ENCODE assay signal across 24 cellular contexts in the genomic region with DNA sequence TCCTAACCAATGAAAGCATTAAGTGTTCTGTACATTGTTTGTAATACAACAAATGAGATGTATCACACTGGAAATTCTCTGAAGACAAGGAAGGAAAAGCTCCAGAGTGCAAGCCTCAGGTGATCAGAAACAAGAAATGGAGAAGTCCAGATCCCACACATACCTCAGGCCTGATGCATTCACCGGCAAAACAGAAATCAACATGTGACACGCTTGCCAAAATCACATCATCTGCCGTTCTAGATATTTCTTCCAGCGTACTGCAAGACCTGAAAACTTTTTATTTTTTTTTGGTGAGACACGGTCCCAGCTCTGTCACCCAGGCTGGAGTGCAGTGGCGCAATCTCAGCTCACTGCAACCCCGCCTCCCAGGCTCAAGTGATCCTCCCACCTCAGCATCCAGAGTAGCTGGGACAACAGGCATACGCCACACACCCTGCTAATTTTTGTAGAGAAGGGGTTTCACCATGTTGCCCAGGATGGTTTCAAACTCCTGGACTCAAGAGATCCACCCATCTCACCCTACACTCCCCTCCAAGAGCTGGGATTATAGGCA. TPM values are rescaled to one million over a fixed set of nuclear protein-coding genes. Genes with fewer than 3 reads are reported as not detected.
DNase-seq lines count a peak whose midpoint lies in the region; ATAC-seq, FAIRE-seq and TF ChIP-seq lines count a peak whose summit lies in the region.
"Had no signal": no experiment of that assay in that cellular context is flagged by ENCODE, and none has a peak within 500 bp of the region (broad histone marks: within the 10 kb centered on the region; RNA-seq: fewer than 3 reads in every experiment).

No MANE protein-coding gene starts in this region.

- peak overlapping the region; percentile 92 for H3K27ac Mint-ChIP-seq in activated CD4-positive, alpha-beta T cell treated with anti-CD3 and anti-CD28 coated beads for 36 hours
- peak overlapping the region in 8 of 9 donors; percentile 76 to 98 (median 86) for H3K27ac Mint-ChIP-seq in naive thymus-derived CD4-positive, alpha-beta T cell
- H3K27ac Mint-ChIP-seq: type B pancreatic cell had no signal

- no peak for TF ChIP-seq POLR2A in Peyer's patch (IDR thresholded peaks at IDR 0.05)

- intact Hi-C loops in activated CD4-positive, alpha-beta T cell treated with anti-CD3 and anti-CD28 coated beads for 36 hours (cut with DNase I, micrococcal nuclease) = loop anchor here (2.0 to 10.0 kb wide), 4 partner anchors 17 to 357 kb away; a partner anchor contains a TSS
- intact Hi-C loops in naive thymus-derived CD4-positive, alpha-beta T cell (cut with micrococcal nuclease) = loop anchor here in 1 of 2 donors (1.0 kb wide), 1 partner anchor 7 kb away; no protein-coding TSS in a partner anchor

- POLR2A ChIA-PET in activated CD4-positive, alpha-beta T cell treated with anti-CD3 and anti-CD28 coated beads for 36 hours (lab: Charles Lee) = no interaction called here
- POLR2A ChIA-PET in naive thymus-derived CD4-positive, alpha-beta T cell (lab: Charles Lee) = interaction anchor here (0.6 to 2.3 kb wide), 3 partner anchors 19 to 156 kb away, joined by 3 to 9 read pairs (median 4); no protein-coding TSS in a partner anchor

- CTCF ChIA-PET in activated CD4-positive, alpha-beta T cell treated with anti-CD3 and anti-CD28 coated beads for 36 hours (lab: Charles Lee) = no interaction called here
- CTCF ChIA-PET in naive thymus-derived CD4-positive, alpha-beta T cell (lab: Charles Lee) = interaction anchor here (0.9 kb wide), 1 partner anchor 36 kb away, joined by 4 read pairs; no protein-coding TSS in a partner anchor

- H3K4me1 Mint-ChIP-seq in activated CD4-positive, alpha-beta T cell treated with anti-CD3 and anti-CD28 coated beads for 36 hours = peaks cover 92% of the 10 kb centered on the region
- H3K4me1 Mint-ChIP-seq in naive thymus-derived CD4-positive, alpha-beta T cell = peaks cover 79 to 100% (median 97%) of the 10 kb centered on the region in 7 donors

- H3K27me3 Mint-ChIP-seq in activated CD4-positive, alpha-beta T cell treated with anti-CD3 and anti-CD28 coated beads for 36 hours = no peaks in the 10 kb centered on the region
- no peaks in the 10 kb centered on the region for H3K27me3 Mint-ChIP-seq in naive thymus-derived CD4-positive, alpha-beta T cell
- H3K27me3 Mint-ChIP-seq: type B pancreatic cell had no signal

- H3K4me3 ChIP-seq in adipocyte (ENCODE audit: low read length) (peak overlapping the region; percentile 69), Peyer's patch (no peak overlapping the region)
- H3K4me3 ChIP-seq in naive thymus-derived CD4-positive, alpha-beta T cell (ENCODE audit: low read length) = no peak overlapping the region
- H3K4me3 ChIP-seq: HAP-1, mucosa of descending colon, prostate gland, skin epidermis, stomach had no signal

- peak; percentile 25 for FAIRE-seq in D721Med (lab: Jason Lieb, UNC)
- FAIRE-seq: astrocyte had no signal

- H3K9me3 Mint-ChIP-seq in activated CD4-positive, alpha-beta T cell treated with anti-CD3 and anti-CD28 coated beads for 36 hours (ENCODE audit: low read depth) = no peaks in the 10 kb centered on the region
- H3K9me3 Mint-ChIP-seq in naive thymus-derived CD4-positive, alpha-beta T cell = no peaks in the 10 kb centered on the region
- H3K9me3 Mint-ChIP-seq: type B pancreatic cell had no signal

- TF ChIP-seq CTCF in D721Med (IDR thresholded peaks at IDR 0.05; ENCODE audit: insufficient read depth, missing control alignments) (no peak), Peyer's patch (IDR thresholded peaks at IDR 0.05) (no peak)

- DNase-seq in activated CD4-positive, alpha-beta T cell treated with anti-CD3 and anti-CD28 coated beads for 36 hours = peak; percentile 35
- no peak for DNase-seq in activated CD4-positive, alpha-beta T cell treated with anti-CD3 and anti-CD28 coated beads for 4 hours
- no peak for DNase-seq in D721Med (ENCODE audit: insufficient read length, low spot score)
- no peak for DNase-seq in adipocyte (ENCODE audit: low read depth)
- no peak for DNase-seq in naive thymus-derived CD4-positive, alpha-beta T cell
- no peak for DNase-seq in NAMALWA (ENCODE audit: low spot score)
- DNase-seq in NK-92 (lab: John Stamatoyannopoulos, UW; ENCODE audit: unreplicated experiment) = no peak
- DNase-seq in Peyer's patch = no peak
- DNase-seq: activated effector memory CD4-positive, alpha-beta T cell treated with anti-CD3 and anti-CD28 coated beads, Interleukin-2, amount 50 U/mL, for 16 hours; Caco-2; glutamatergic neuron; mucosa of descending colon; NCI-H1417 treated with DMSO at 0.1 percent for 48 hours; NCI-H510A treated with DMSO at 0.1 percent for 48 hours; stimulated activated CD4-positive, alpha-beta T cell treated with anti-CD3 and anti-CD28 coated beads, Interleukin-2, amount 100 ng/mL, for 48 hours; stomach; T-helper 9 cell had no signal

- peaks cover 33% of the 10 kb centered on the region for H3K36me3 Mint-ChIP-seq in activated CD4-positive, alpha-beta T cell treated with anti-CD3 and anti-CD28 coated beads for 36 hours (ENCODE audit: low read depth)
- H3K36me3 Mint-ChIP-seq in naive thymus-derived CD4-positive, alpha-beta T cell = peaks cover 0 to 30% (median 9%) of the 10 kb centered on the region in 5 donors

- H3K27ac ChIP-seq in naive thymus-derived CD4-positive, alpha-beta T cell (ENCODE audit: low read depth, low read length) = peak overlapping the region; percentile 47
- no peak overlapping the region for H3K27ac ChIP-seq in Peyer's patch
- H3K27ac ChIP-seq: 22Rv1, prostate gland, stomach had no signal

- no peaks in the 10 kb centered on the region for H3K27me3 ChIP-seq in adipocyte (replicated peaks; ENCODE audit: control insufficient read depth, insufficient read depth, low read length)
- no peaks in the 10 kb centered on the region for H3K27me3 ChIP-seq in naive thymus-derived CD4-positive, alpha-beta T cell (ENCODE audit: control insufficient read depth in 2 of 2, insufficient read depth in 2 of 2, low read length in 2 of 2)
- no peaks in the 10 kb centered on the region for H3K27me3 ChIP-seq in Peyer's patch
- H3K27me3 ChIP-seq: stomach had no signal

- no peak overlapping the region for H3K4me3 Mint-ChIP-seq in activated CD4-positive, alpha-beta T cell treated with anti-CD3 and anti-CD28 coated beads for 36 hours
- H3K4me3 Mint-ChIP-seq in naive thymus-derived CD4-positive, alpha-beta T cell = peak overlapping the region in 9 of 10 donors; percentile 29 to 84 (median 69)
- H3K4me3 Mint-ChIP-seq: type B pancreatic cell had no signal

- H3K9me3 ChIP-seq in adipocyte (ENCODE audit: control insufficient read depth, low read length) (no peaks in the 10 kb centered on the region), Peyer's patch (no peaks in the 10 kb centered on the region)
- no peaks in the 10 kb centered on the region for H3K9me3 ChIP-seq in naive thymus-derived CD4-positive, alpha-beta T cell (ENCODE audit: control insufficient read depth in 2 of 3, low read length in 3 of 3)
- H3K9me3 ChIP-seq: Caco-2, HAP-1, mucosa of descending colon, prostate gland, stomach had no signal

- no peak overlapping the region for H3K9ac ChIP-seq in adipocyte (ENCODE audit: low read length)

- no peak for ATAC-seq in activated CD4-positive, alpha-beta T cell treated with anti-CD3 and anti-CD28 coated beads for 36 hours
- no peak for ATAC-seq in naive thymus-derived CD4-positive, alpha-beta T cell
- ATAC-seq: activated CD4-positive, CD25-positive, alpha-beta regulatory T cell treated with anti-CD3 and anti-CD28 coated beads, Interleukin-2, amount 50 U/mL, for 24 hours; mucosa of descending colon had no signal

- H3K36me3 ChIP-seq in adipocyte (ENCODE audit: control insufficient read depth, insufficient read depth, low read length, severe bottlenecking) (peaks cover 16% of the 10 kb centered on the region), Peyer's patch (no peaks in the 10 kb centered on the region)
- H3K36me3 ChIP-seq in naive thymus-derived CD4-positive, alpha-beta T cell (ENCODE audit: control insufficient read depth in 2 of 3, insufficient read depth in 3 of 3, low read length in 3 of 3) = no peaks in the 10 kb centered on the region
- H3K36me3 ChIP-seq: HAP-1, prostate gland, stomach had no signal

- H3K4me1 ChIP-seq in adipocyte (ENCODE audit: control insufficient read depth, insufficient read depth, low read length) = peaks cover 71% of the 10 kb centered on the region
- H3K4me1 ChIP-seq in naive thymus-derived CD4-positive, alpha-beta T cell (ENCODE audit: control insufficient read depth in 2 of 2, insufficient read depth in 2 of 2, low read length in 2 of 2) = peaks cover 49 to 85% of the 10 kb centered on the region in 2 donors
- peaks cover 0 to 11% (median 1%) of the 10 kb centered on the region in 4 donors for H3K4me1 ChIP-seq in Peyer's patch

RNA-seq across cellular contexts. Expression of a gene that starts 48.6 kb away (rescaled TPM):
- 10 to 100 TPM; 37.5 to 42.5 TPM for total RNA-seq in activated CD4-positive, alpha-beta T cell treated with anti-CD3 and anti-CD28 coated beads for 36 hours
- total RNA-seq in naive thymus-derived CD4-positive, alpha-beta T cell = 10 to 100 TPM; 36.4 to 97.6 (median 93.7) TPM
- polyA plus RNA-seq in naive thymus-derived CD4-positive, alpha-beta T cell = 10 to 100 TPM; 66.3 to 71.9 TPM
- total RNA-seq in Peyer's patch = 10 to 100 TPM; 22.2 to 32.2 (median 26.8) TPM
